In the genomic region with DNA sequence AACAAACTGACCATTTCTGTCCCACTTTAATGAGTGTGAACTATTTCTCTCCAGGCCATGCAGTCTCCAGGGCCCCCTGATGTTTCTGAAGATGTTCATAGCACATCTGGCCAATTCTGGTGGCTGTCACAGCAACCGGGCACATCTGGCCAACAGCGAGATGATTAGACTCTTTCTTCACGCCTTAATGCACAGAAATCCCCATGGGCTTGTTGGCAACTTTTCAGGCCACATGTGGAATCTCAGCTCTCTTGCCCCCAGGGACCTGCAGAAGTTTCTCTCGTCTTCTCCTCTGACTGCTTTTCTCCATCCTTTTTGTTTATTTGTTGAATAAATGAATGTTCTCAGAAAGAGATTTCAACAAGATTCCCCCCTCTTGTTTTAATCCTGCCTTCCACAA, we compare ENCODE assay signal across 31 cellular contexts.
"Had no signal": no experiment of that assay in that cellular context is flagged by ENCODE, and none has a peak within 500 bp of the region (broad histone marks: within the 10 kb centered on the region; RNA-seq: fewer than 3 reads in every experiment).

No MANE protein-coding gene starts in this region.

- H3K27ac ChIP-seq: adrenal gland, body of pancreas, breast epithelium, Peyer's patch, RWPE1, WERI-Rb-1 had no signal

- H3K4me1 ChIP-seq: adrenal gland, body of pancreas, breast epithelium, Peyer's patch had no signal

- H3K4me3 ChIP-seq: adrenal gland, body of pancreas, breast epithelium, Peyer's patch had no signal

- DNase-seq: activated CD4-positive, alpha-beta memory T cell treated with anti-CD3 and anti-CD28 coated beads, Interleukin-2, amount 10 ng/mL, durations not matched to agents 7 days and 5 days; activated CD4-positive, alpha-beta T cell treated with anti-CD3 and anti-CD28 coated beads for 1 hour; activated CD4-positive, alpha-beta T cell treated with anti-CD3 and anti-CD28 coated beads for 48 hours; activated CD4-positive, CD25-positive, alpha-beta regulatory T cell; activated CD8-positive, alpha-beta memory T cell treated with anti-CD3 and anti-CD28 coated beads, Interleukin-2, amount 10 ng/mL, durations not matched to agents 7 days and 5 days; activated CD8-positive, alpha-beta memory T cell treated with anti-CD3 and anti-CD28 coated beads, Interleukin-2, amount 50 U/mL, for 48 hours; activated gamma-delta T cell; activated naive CD4-positive, alpha-beta T cell treated with anti-CD3 and anti-CD28 coated beads for 36 hours; activated T-cell treated with anti-CD3 and anti-CD28 coated beads, Interleukin-2, amount 50 U/mL, for 48 hours; adrenal gland; body of pancreas; NCI-H1048; NCI-H1105 treated with DMSO at 0.1 percent for 48 hours; NCI-H1436; NCI-H1694; NCI-H1930; NCI-H2081 treated with DMSO at 0.1 percent for 48 hours; NCI-H345; NCI-H526; NCI-H748 treated with DMSO at 0.1 percent for 48 hours; NK-92 treated with Interleukin-12 subunit alpha and Interleukin-12 subunit beta, amount 100 ng/mL, for 24 hours; PC-3; Peyer's patch; SIG-M5; T1000; WERI-Rb-1 had no signal

- H3K27me3 ChIP-seq: adrenal gland, body of pancreas, breast epithelium, Peyer's patch had no signal

- H3K36me3 ChIP-seq: adrenal gland, breast epithelium, Peyer's patch, WERI-Rb-1 had no signal

- H3K9me3 ChIP-seq: adrenal gland, body of pancreas had no signal

- ATAC-seq: activated CD8-positive, alpha-beta memory T cell treated with anti-CD3 and anti-CD28 coated beads, Interleukin-2, amount 10 ng/mL, durations not matched to agents 7 days and 5 days; activated naive CD4-positive, alpha-beta T cell treated with anti-CD3 and anti-CD28 coated beads, Interleukin-2, amount 50 U/mL, for 72 hours; activated T-helper 17 cell treated with anti-CD3 and anti-CD28 coated beads, Interleukin-2, amount 50 U/mL, for 72 hours; body of pancreas; PC-3; Right ventricle myocardium inferior had no signal
